ENCODE assay signal across 1 cellular context in the genomic region with DNA sequence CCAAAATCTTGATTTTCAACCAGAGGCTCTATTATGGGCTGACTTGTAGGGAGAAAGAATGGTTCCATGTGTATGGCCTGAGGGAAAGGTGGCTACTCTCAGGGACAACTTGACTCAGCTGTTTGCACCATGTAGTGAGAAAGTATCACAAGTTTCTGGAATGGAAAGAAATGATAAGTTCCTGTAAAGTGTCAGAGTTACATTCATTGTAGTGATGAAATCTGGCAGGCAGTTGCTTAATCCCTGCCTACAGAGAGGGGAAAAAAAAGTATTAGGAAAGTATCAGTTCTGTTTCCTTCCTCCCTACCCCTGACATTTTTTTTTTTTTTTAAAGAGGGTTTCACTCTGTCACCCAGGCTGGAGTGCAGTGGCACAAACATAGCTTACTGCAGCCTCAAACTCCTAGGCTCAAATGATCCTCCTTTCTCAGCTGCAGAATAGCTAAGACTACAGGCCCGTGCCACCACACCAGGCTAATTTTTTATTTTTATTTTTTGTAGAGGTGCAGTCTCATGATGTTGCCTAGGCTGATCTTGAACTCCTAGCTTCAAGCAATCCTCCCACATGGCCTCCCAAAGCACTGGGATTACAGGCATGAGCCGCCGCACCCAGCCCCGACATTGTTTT.
TF ChIP-seq lines count a peak whose summit lies in the region.

No MANE protein-coding gene starts in this region.

TF ChIP-seq in endothelial cell of umbilical vein, 7 proteins besides CTCF, POLR2A, EP300 and RAD21 (continued from another document):
- TF ChIP-seq MAX (IDR thresholded peaks at IDR 0.05; ENCODE audit: insufficient read depth, insufficient read length) (no peak), JUN (IDR thresholded peaks at IDR 0.05; ENCODE audit: borderline replicate concordance, insufficient read depth, insufficient read length, low read depth) (no peak), EZH2 (IDR thresholded peaks at IDR 0.05; ENCODE audit: borderline replicate concordance, low read depth, low read length, severe bottlenecking) (no peak), POLR2AphosphoS5 (IDR thresholded peaks at IDR 0.05; ENCODE audit: insufficient read depth, low read depth, low read length) (no peak), FOS (IDR thresholded peaks at IDR 0.05; ENCODE audit: borderline replicate concordance, insufficient read depth, low read length) (no peak)
